ENCODE assay signal across 15 cellular contexts in genomic region chr5:137036630-137037029, GRCh38.
DNase-seq lines count a peak whose midpoint lies in the region; ATAC-seq and TF ChIP-seq lines count a peak whose summit lies in the region.
"Had no signal": no experiment of that assay in that cellular context is flagged by ENCODE, and none has a peak within 500 bp of the region (broad histone marks: within the 10 kb centered on the region; RNA-seq: fewer than 3 reads in every experiment).

No MANE protein-coding gene starts in this region.

- no peaks in the 10 kb centered on the region for H3K36me3 ChIP-seq in adrenal gland (replicated peaks in 1 of 2)
- H3K36me3 ChIP-seq: prostate gland, SJSA1 had no signal

- H3K4me3 ChIP-seq in adrenal gland = no peak overlapping the region
- H3K4me3 ChIP-seq: prostate gland, SJSA1 had no signal

- DNase-seq in DMS79 (lab: John Stamatoyannopoulos, UW) (peak; percentile 90), NCI-H146 (lab: John Stamatoyannopoulos, UW) (peak; percentile 87), NCI-H524 treated with DMSO at 0.1 percent for 48 hours (lab: John Stamatoyannopoulos, UW) (peak; percentile 14), iPS-NIHi11 (ENCODE audit: low spot score) (peak; percentile 43), HUDEP-2 (lab: John Stamatoyannopoulos, UW; ENCODE audit: unreplicated experiment in 76 of 76) (no peak), adrenal gland (no peak), HuH-7 (ENCODE audit: low spot score) (no peak)
- DNase-seq: activated CD4-positive, alpha-beta T cell treated with anti-CD3 and anti-CD28 coated beads, Interleukin-2, amount 50 U/mL, for 48 hours; activated naive CD8-positive, alpha-beta T cell treated with anti-CD3 and anti-CD28 coated beads, Interleukin-2, amount 50 U/mL, for 24 hours; activated T-cell treated with anti-CD3 and anti-CD28 coated beads, Interleukin-2, amount 50 U/mL, for 48 hours; kidney glomerular epithelial cell had no signal

- WGBS in adrenal gland, 4 donors = 41 to 58% (median 52%) methylated on average over 7 of the region's 7 CpGs

- ATAC-seq in GM18517 (IDR thresholded peaks at IDR 0.05; ENCODE audit: unreplicated experiment) = no peak
- ATAC-seq: activated naive CD8-positive, alpha-beta T cell treated with anti-CD3 and anti-CD28 coated beads, Interleukin-2, amount 50 U/mL, for 24 hours had no signal

- no peak for TF ChIP-seq CTCF in adrenal gland (IDR thresholded peaks at IDR 0.05)

- no peaks in the 10 kb centered on the region for H3K9me3 ChIP-seq in adrenal gland (replicated peaks in 1 of 3)
- H3K9me3 ChIP-seq: prostate gland, SJSA1 had no signal

- intact Hi-C loops in adrenal gland (cut with DNase I) = no loop called here

- no peak overlapping the region for H3K27ac ChIP-seq in adrenal gland
- H3K27ac ChIP-seq: epithelial cell of prostate, prostate gland, SJSA1 had no signal

- no peak for TF ChIP-seq POLR2A in adrenal gland (IDR thresholded peaks at IDR 0.05)

- no peaks in the 10 kb centered on the region for H3K27me3 ChIP-seq in adrenal gland
- H3K27me3 ChIP-seq: SJSA1 had no signal

- H3K4me1 ChIP-seq in adrenal gland (replicated peaks in 1 of 2) = peaks cover 3 to 4% of the 10 kb centered on the region in 2 donors
- H3K4me1 ChIP-seq: prostate gland, SJSA1 had no signal

Comparison
In these comparisons a context has a peak if more than half of its experiments do, and no peak if none do; other contexts are left out.
1. DNase-seq: peak in DMS79 (single experiment), NCI-H146 (single experiment), NCI-H524 treated with DMSO at 0.1 percent for 48 hours (single experiment) and iPS-NIHi11 (single experiment); none in HUDEP-2 (0 of 76), adrenal gland (0 of 7) and HuH-7 (single experiment).